Comparison of ENCODE assay signal across 34 cellular contexts in genomic region chr7:38328814-38329213, GRCh38.
"Had no signal": no experiment of that assay in that cellular context is flagged by ENCODE, and none has a peak within 500 bp of the region (broad histone marks: within the 10 kb centered on the region; RNA-seq: fewer than 3 reads in every experiment).

No MANE protein-coding gene starts in this region.

- H3K4me1 ChIP-seq: esophagus muscularis mucosa, foreskin keratinocyte, gastrocnemius medialis, heart left ventricle had no signal

- H3K36me3 Mint-ChIP-seq: activated CD4-positive, alpha-beta memory T cell treated with anti-CD3 and anti-CD28 coated beads for 36 hours; activated naive CD4-positive, alpha-beta T cell treated with anti-CD3 and anti-CD28 coated beads, Interleukin-2, amount 10 ng/mL, durations not matched to agents 7 days and 5 days; activated naive CD8-positive, alpha-beta T cell had no signal

- H3K4me3 ChIP-seq: coronary artery, dorsolateral prefrontal cortex, esophagus muscularis mucosa, gastrocnemius medialis, heart left ventricle had no signal

- ATAC-seq: activated CD4-positive, CD25-positive, alpha-beta regulatory T cell treated with anti-CD3 and anti-CD28 coated beads, Interleukin-2, amount 50 U/mL, for 24 hours; activated CD8-positive, alpha-beta memory T cell treated with anti-CD3 and anti-CD28 coated beads, Interleukin-2, amount 10 ng/mL, durations not matched to agents 7 days and 5 days; activated CD8-positive, alpha-beta T cell treated with anti-CD3 and anti-CD28 coated beads, Interleukin-2, amount 10 ng/mL, durations not matched to agents 7 days and 5 days; foreskin keratinocyte; gastrocnemius medialis; heart left ventricle; T-helper 17 cell had no signal

- H3K27ac Mint-ChIP-seq: activated B cell treated with CpG ODN at 0.5 μM for 24 hours; activated CD4-positive, alpha-beta memory T cell treated with anti-CD3 and anti-CD28 coated beads for 36 hours; activated CD4-positive, alpha-beta T cell treated with anti-CD3 and anti-CD28 coated beads, Interleukin-2, amount 10 ng/mL, durations not matched to agents 24 days and 14 days; activated CD8-positive, alpha-beta memory T cell treated with anti-CD3 and anti-CD28 coated beads, Interleukin-2, amount 10 ng/mL, durations not matched to agents 7 days and 5 days; activated CD8-positive, alpha-beta T cell treated with anti-CD3 and anti-CD28 coated beads, Interleukin-2, amount 10 ng/mL, durations not matched to agents 7 days and 5 days; activated naive CD4-positive, alpha-beta T cell treated with anti-CD3 and anti-CD28 coated beads, Interleukin-2, amount 10 ng/mL, durations not matched to agents 7 days and 5 days; activated naive CD8-positive, alpha-beta T cell; activated T-helper 1 cell treated with anti-CD3 and anti-CD28 coated beads, Interleukin-12 subunit alpha, Interleukin-12 subunit beta, Interleukin-2, Interleukin-4 antibody, amounts not matched to agents 30 ng/mL and 10 ng/mL and 1 ng/mL, durations not matched to agents 14 hours and 24 hours and 36 hours; activated T-helper 2 cell treated with anti-CD3 and anti-CD28 coated beads, Interferon-gamma antibody, Interleukin-2, Interleukin-4, amounts not matched to agents 10 μg/mL and 5 μg/mL and 100 μg/mL, durations not matched to agents 14 hours and 24 hours and 36 hours; dendritic cell treated with granulocyte-macrophage colony-stimulating factor and Interleukin-4, amounts not matched to agents 40 ng/mL and 50 ng/mL, for 4 days; endodermal cell; T-helper 17 cell; T-helper 2 cell treated with Interferon-gamma antibody and Interleukin-4, amounts not matched to agents 5 μg/mL and 100 μg/mL, for 36 hours had no signal

- H3K27ac ChIP-seq: brain microvascular endothelial cell, coronary artery, dorsolateral prefrontal cortex, esophagus muscularis mucosa, foreskin keratinocyte, gastrocnemius medialis, heart left ventricle, WERI-Rb-1 had no signal

- H3K27me3 ChIP-seq: brain microvascular endothelial cell, esophagus muscularis mucosa, foreskin keratinocyte, gastrocnemius medialis, heart left ventricle had no signal

- H3K9me3 ChIP-seq: esophagus muscularis mucosa, gastrocnemius medialis, heart left ventricle had no signal

- DNase-seq: activated B cell treated with CpG ODN at 0.5 μM for 24 hours; activated CD4-positive, alpha-beta memory T cell treated with anti-CD3 and anti-CD28 coated beads for 36 hours; activated CD4-positive, alpha-beta T cell treated with anti-CD3 and anti-CD28 coated beads, Interleukin-2, amount 10 ng/mL, durations not matched to agents 24 days and 14 days; activated CD8-positive, alpha-beta memory T cell treated with anti-CD3 and anti-CD28 coated beads, Interleukin-2, amount 10 ng/mL, durations not matched to agents 7 days and 5 days; activated CD8-positive, alpha-beta memory T cell treated with anti-CD3 and anti-CD28 coated beads, Interleukin-2, amount 50 U/mL, for 4 hours; activated CD8-positive, alpha-beta T cell treated with anti-CD3 and anti-CD28 coated beads, Interleukin-2, amount 10 ng/mL, durations not matched to agents 7 days and 5 days; activated effector memory CD4-positive, alpha-beta T cell treated with anti-CD3 and anti-CD28 coated beads, Interleukin-2, amount 50 U/mL, for 16 hours; activated naive CD4-positive, alpha-beta T cell treated with anti-CD3 and anti-CD28 coated beads, Interleukin-2, amount 10 ng/mL, durations not matched to agents 7 days and 5 days; activated T-cell treated with anti-CD3 and anti-CD28 coated beads, Interleukin-2, amount 50 U/mL, for 1 hour; activated T-cell treated with anti-CD3 and anti-CD28 coated beads, Interleukin-2, amount 50 U/mL, for 48 hours; amniotic stem cell; anterior cingulate cortex; brain microvascular endothelial cell; dorsolateral prefrontal cortex; effector memory CD4-positive, alpha-beta T cell; erythroblast; foreskin keratinocyte; gastrocnemius medialis; glutamatergic neuron; heart left ventricle; T-helper 1 cell; T-helper 17 cell; T1000; WERI-Rb-1 had no signal

- H3K4me3 Mint-ChIP-seq: activated B cell treated with CpG ODN at 0.5 μM for 24 hours; activated CD4-positive, alpha-beta memory T cell treated with anti-CD3 and anti-CD28 coated beads for 36 hours; activated CD4-positive, alpha-beta T cell treated with anti-CD3 and anti-CD28 coated beads, Interleukin-2, amount 10 ng/mL, durations not matched to agents 24 days and 14 days; activated CD8-positive, alpha-beta memory T cell treated with anti-CD3 and anti-CD28 coated beads, Interleukin-2, amount 10 ng/mL, durations not matched to agents 7 days and 5 days; activated CD8-positive, alpha-beta T cell treated with anti-CD3 and anti-CD28 coated beads, Interleukin-2, amount 10 ng/mL, durations not matched to agents 7 days and 5 days; activated naive CD4-positive, alpha-beta T cell treated with anti-CD3 and anti-CD28 coated beads, Interleukin-2, amount 10 ng/mL, durations not matched to agents 7 days and 5 days; activated naive CD8-positive, alpha-beta T cell; activated T-helper 1 cell treated with anti-CD3 and anti-CD28 coated beads, Interleukin-12 subunit alpha, Interleukin-12 subunit beta, Interleukin-2, Interleukin-4 antibody, amounts not matched to agents 30 ng/mL and 10 ng/mL and 1 ng/mL, durations not matched to agents 14 hours and 24 hours and 36 hours; central memory CD8-positive, alpha-beta T cell; dendritic cell treated with granulocyte-macrophage colony-stimulating factor and Interleukin-4, amounts not matched to agents 40 ng/mL and 50 ng/mL, for 4 days; endodermal cell; T-helper 17 cell; T-helper 2 cell treated with Interferon-gamma antibody and Interleukin-4, amounts not matched to agents 5 μg/mL and 100 μg/mL, for 36 hours had no signal

- H3K9me3 Mint-ChIP-seq: activated B cell treated with CpG ODN at 0.5 μM for 24 hours; activated CD4-positive, alpha-beta memory T cell treated with anti-CD3 and anti-CD28 coated beads for 36 hours; activated CD4-positive, alpha-beta T cell treated with anti-CD3 and anti-CD28 coated beads, Interleukin-2, amount 10 ng/mL, durations not matched to agents 24 days and 14 days; activated naive CD4-positive, alpha-beta T cell treated with anti-CD3 and anti-CD28 coated beads, Interleukin-2, amount 10 ng/mL, durations not matched to agents 7 days and 5 days; activated T-helper 1 cell treated with anti-CD3 and anti-CD28 coated beads, Interleukin-12 subunit alpha, Interleukin-12 subunit beta, Interleukin-2, Interleukin-4 antibody, amounts not matched to agents 30 ng/mL and 10 ng/mL and 1 ng/mL, durations not matched to agents 14 hours and 24 hours and 36 hours; activated T-helper 2 cell treated with anti-CD3 and anti-CD28 coated beads, Interferon-gamma antibody, Interleukin-2, Interleukin-4, amounts not matched to agents 10 μg/mL and 5 μg/mL and 100 μg/mL, durations not matched to agents 14 hours and 24 hours and 36 hours; central memory CD8-positive, alpha-beta T cell; dendritic cell treated with granulocyte-macrophage colony-stimulating factor and Interleukin-4, amounts not matched to agents 40 ng/mL and 50 ng/mL, for 4 days; endodermal cell; T-helper 2 cell treated with Interferon-gamma antibody and Interleukin-4, amounts not matched to agents 5 μg/mL and 100 μg/mL, for 36 hours had no signal

- H3K36me3 ChIP-seq: brain microvascular endothelial cell, esophagus muscularis mucosa, gastrocnemius medialis, heart left ventricle, WERI-Rb-1 had no signal

- H3K4me1 Mint-ChIP-seq: activated B cell treated with CpG ODN at 0.5 μM for 24 hours had no signal

- H3K27me3 Mint-ChIP-seq: activated CD4-positive, alpha-beta memory T cell treated with anti-CD3 and anti-CD28 coated beads for 36 hours; activated CD4-positive, alpha-beta T cell treated with anti-CD3 and anti-CD28 coated beads, Interleukin-2, amount 10 ng/mL, durations not matched to agents 24 days and 14 days; activated CD8-positive, alpha-beta memory T cell treated with anti-CD3 and anti-CD28 coated beads, Interleukin-2, amount 10 ng/mL, durations not matched to agents 7 days and 5 days; activated naive CD4-positive, alpha-beta T cell treated with anti-CD3 and anti-CD28 coated beads, Interleukin-2, amount 10 ng/mL, durations not matched to agents 7 days and 5 days; activated naive CD8-positive, alpha-beta T cell; central memory CD8-positive, alpha-beta T cell; dendritic cell treated with granulocyte-macrophage colony-stimulating factor and Interleukin-4, amounts not matched to agents 40 ng/mL and 50 ng/mL, for 4 days; T-helper 17 cell had no signal
